In the genomic region with DNA sequence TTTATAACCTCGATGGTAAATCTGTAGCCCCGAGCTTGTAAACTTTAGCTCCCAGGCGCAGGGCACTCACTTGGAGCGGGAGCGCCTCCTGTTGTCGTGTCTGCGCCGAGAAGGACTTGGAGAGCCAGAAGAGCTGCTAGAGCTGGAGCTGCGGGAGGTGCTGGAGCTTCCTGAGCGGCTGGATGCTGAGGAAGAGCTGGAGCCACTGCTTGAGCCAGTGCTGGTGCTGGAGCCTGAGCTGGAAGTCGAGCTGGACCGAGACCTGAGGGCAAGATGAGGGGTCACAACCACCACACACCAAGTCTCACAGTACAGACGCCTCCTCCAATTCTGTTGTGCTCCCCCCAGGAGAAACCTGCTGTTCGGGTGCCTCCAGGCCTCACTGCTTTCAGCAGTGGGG, we compare ENCODE assay signal across 2 cellular contexts.
TF ChIP-seq lines count a peak whose summit lies in the region.

No MANE protein-coding gene starts in this region.

TF ChIP-seq in HEK293, 187 proteins besides CTCF, POLR2A, EP300 and RAD21:
- TF ChIP-seq, protein P1, sequence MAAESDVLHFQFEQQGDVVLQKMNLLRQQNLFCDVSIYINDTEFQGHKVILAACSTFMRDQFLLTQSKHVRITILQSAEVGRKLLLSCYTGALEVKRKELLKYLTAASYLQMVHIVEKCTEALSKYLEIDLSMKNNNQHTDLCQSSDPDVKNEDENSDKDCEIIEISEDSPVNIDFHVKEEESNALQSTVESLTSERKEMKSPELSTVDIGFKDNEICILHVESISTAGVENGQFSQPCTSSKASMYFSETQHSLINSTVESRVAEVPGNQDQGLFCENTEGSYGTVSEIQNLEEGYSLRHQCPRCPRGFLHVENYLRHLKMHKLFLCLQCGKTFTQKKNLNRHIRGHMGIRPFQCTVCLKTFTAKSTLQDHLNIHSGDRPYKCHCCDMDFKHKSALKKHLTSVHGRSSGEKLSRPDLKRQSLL (tag by site-specific recombination; IDR thresholded peaks at IDR 0.05): peak; percentile 99

TF ChIP-seq in K562, 482 proteins besides CTCF, POLR2A, EP300 and RAD21:
- TF ChIP-seq RBFOX2 (IDR thresholded peaks at IDR 0.05; ENCODE audit: low read depth, low read length): 0 out of 2 replicates have a peak, but pooled peaks have one; percentile 31
